ENCODE assay signal across 9 cellular contexts in the genomic region with DNA sequence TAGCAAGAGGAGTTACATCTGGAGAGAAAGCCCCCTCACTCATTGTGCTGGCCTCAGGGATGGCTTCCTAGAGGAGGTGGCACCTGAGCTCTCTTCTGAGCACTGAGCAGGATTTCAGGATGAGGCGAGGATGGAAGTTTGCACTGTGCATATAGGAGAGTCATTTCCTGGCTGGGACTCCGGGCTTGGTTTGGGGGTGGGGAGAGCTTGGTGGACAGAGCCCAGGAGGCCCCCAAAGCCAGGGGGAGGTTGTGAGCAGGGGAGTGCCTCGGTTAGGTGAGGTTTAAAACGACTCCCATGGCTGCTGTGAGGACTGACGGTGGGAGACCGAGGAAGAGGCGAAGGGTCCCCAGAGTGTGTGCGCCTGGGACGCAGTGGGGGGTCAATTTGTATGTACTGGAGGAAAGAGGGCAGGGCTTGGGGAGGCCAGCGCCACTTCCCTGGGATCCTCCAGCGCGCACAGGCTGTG. TPM values are rescaled to one million over a fixed set of nuclear protein-coding genes. Genes with fewer than 3 reads are reported as not detected.
DNase-seq lines count a peak whose midpoint lies in the region; ATAC-seq and TF ChIP-seq lines count a peak whose summit lies in the region.
"Had no signal": no experiment of that assay in that cellular context is flagged by ENCODE, and none has a peak within 500 bp of the region (broad histone marks: within the 10 kb centered on the region; RNA-seq: fewer than 3 reads in every experiment).

No MANE protein-coding gene starts in this region.

- no peaks in the 10 kb centered on the region for H3K9me3 ChIP-seq in BLaER1 treated with 17β-estradiol and CSF1 and Interleukin-3, amounts not matched to agents 10 nM and 100 nM (replicated peaks in 1 of 11)
- no peaks in the 10 kb centered on the region for H3K9me3 ChIP-seq in Loucy (ENCODE audit: insufficient read depth, low read depth, low read length)

- H3K27me3 Mint-ChIP-seq in neural crest cell (ENCODE audit: low read depth): peaks cover 25% of the 10 kb centered on the region

- peak overlapping the region in 2 of 11 experiments; percentile 49 to 57; a peak in 3 of 22 replicates for H3K27ac ChIP-seq in BLaER1 treated with 17β-estradiol and CSF1 and Interleukin-3, amounts not matched to agents 10 nM and 100 nM
- H3K27ac ChIP-seq in coronary artery: peak overlapping the region; percentile 58 to 75
- H3K27ac ChIP-seq in foreskin keratinocyte: no peak overlapping the region

- no peaks in the 10 kb centered on the region for H3K79me2 ChIP-seq in Loucy (ENCODE audit: insufficient read depth, low read length)

- DNase-seq in coronary artery (ENCODE audit: low spot score) (no peak), neural crest cell (ENCODE audit: low read depth, low spot score) (no peak), DMS153 (lab: John Stamatoyannopoulos, UW) (no peak), foreskin keratinocyte (no peak), KBM-7 (no peak)

- ATAC-seq in foreskin keratinocyte (no peak), HG02884 (IDR thresholded peaks at IDR 0.05; ENCODE audit: unreplicated experiment) (no peak)

- peak overlapping the region; percentile 91 to 100 (median 99) for H3K4me2 ChIP-seq in BLaER1 treated with 17β-estradiol and CSF1 and Interleukin-3, amounts not matched to agents 10 nM and 100 nM
- peak overlapping the region; percentile 81 for H3K4me2 ChIP-seq in Loucy (ENCODE audit: low read depth, low read length, poor library complexity, severe bottlenecking)

- in situ Hi-C loops in KBM-7 (cut with MboI; ENCODE audit: low pct_unique_long_range_greater_than_20kb, low sequenced_read_pairs): no loop called here

- H3K36me3 Mint-ChIP-seq in neural crest cell (ENCODE audit: low read depth): no peaks in the 10 kb centered on the region

- no peak overlapping the region for H3K27ac Mint-ChIP-seq in neural crest cell (ENCODE audit: unreplicated experiment)

- H3K27me3 ChIP-seq in BLaER1 treated with 17β-estradiol and CSF1 and Interleukin-3, amounts not matched to agents 10 nM and 100 nM: peaks cover 0 to 13% (median 9%) of the 10 kb centered on the region in 11 experiments; a peak in 7 of 22 replicates
- no peaks in the 10 kb centered on the region for H3K27me3 ChIP-seq in Loucy (ENCODE audit: insufficient read depth, low read length, poor library complexity, severe bottlenecking)
- peaks cover 3% of the 10 kb centered on the region for H3K27me3 ChIP-seq in foreskin keratinocyte

- peaks cover 0 to 4% (median 0%) of the 10 kb centered on the region in 11 experiments; a peak in 5 of 22 replicates for H3K36me3 ChIP-seq in BLaER1 treated with 17β-estradiol and CSF1 and Interleukin-3, amounts not matched to agents 10 nM and 100 nM
- H3K36me3 ChIP-seq in Loucy (ENCODE audit: insufficient read depth, low read length): no peaks in the 10 kb centered on the region

- peak overlapping the region in 8 of 11 experiments; percentile 58 to 80 (median 72); a peak in 16 of 22 replicates for H3K9ac ChIP-seq in BLaER1 treated with 17β-estradiol and CSF1 and Interleukin-3, amounts not matched to agents 10 nM and 100 nM
- H3K9ac ChIP-seq in Loucy (ENCODE audit: low read depth, low read length, poor library complexity, severe bottlenecking): no peak overlapping the region

- H3F3A ChIP-seq in Loucy (ENCODE audit: low read depth): no peaks in the 10 kb centered on the region

- H3K9me3 Mint-ChIP-seq in neural crest cell: no peaks in the 10 kb centered on the region

- no peak overlapping the region for H2AFZ ChIP-seq in Loucy (ENCODE audit: low read length)

- H3K4me3 Mint-ChIP-seq in neural crest cell: peak overlapping the region; percentile 87

- peak overlapping the region; percentile 62 to 76 (median 70); a peak in 19 of 20 replicates for H3K4me3 ChIP-seq in BLaER1 treated with 17β-estradiol and CSF1 and Interleukin-3, amounts not matched to agents 10 nM and 100 nM
- peak overlapping the region; percentile 74 for H3K4me3 ChIP-seq in Loucy (ENCODE audit: low read length, poor library complexity, severe bottlenecking)
- H3K4me3 ChIP-seq in coronary artery: peak overlapping the region; percentile 76

- peaks cover 0 to 27% (median 9%) of the 10 kb centered on the region in 11 experiments; a peak in 12 of 22 replicates for H4K20me1 ChIP-seq in BLaER1 treated with 17β-estradiol and CSF1 and Interleukin-3, amounts not matched to agents 10 nM and 100 nM
- H4K20me1 ChIP-seq in Loucy (ENCODE audit: insufficient read depth, low read length, poor library complexity, severe bottlenecking): no peaks in the 10 kb centered on the region

- H3K4me1 ChIP-seq in BLaER1 treated with 17β-estradiol and CSF1 and Interleukin-3, amounts not matched to agents 10 nM and 100 nM: peaks cover 78 to 93% (median 86%) of the 10 kb centered on the region in 10 experiments
- peaks cover 18% of the 10 kb centered on the region for H3K4me1 ChIP-seq in Loucy (ENCODE audit: insufficient read depth, low read length, poor library complexity, severe bottlenecking)
- peaks cover 17% of the 10 kb centered on the region for H3K4me1 ChIP-seq in foreskin keratinocyte

- TF ChIP-seq CTCF in Loucy (conservative IDR thresholded peaks at IDR 0.05; ENCODE audit: low read length) (no peak), coronary artery (IDR thresholded peaks at IDR 0.05) (no peak), neural crest cell (conservative IDR thresholded peaks at IDR 0.05) (no peak), foreskin keratinocyte (conservative IDR thresholded peaks at IDR 0.05) (no peak)

- no peaks in the 10 kb centered on the region for H3K9me2 ChIP-seq in Loucy (replicated peaks; ENCODE audit: low read depth, low read length)

- H3K4me1 Mint-ChIP-seq in neural crest cell: peaks cover 28% of the 10 kb centered on the region

RNA-seq across cellular contexts. Expression of a gene that starts 1.2 kb away (rescaled TPM):
- total RNA-seq in neural crest cell (4.0 and 4.5 TPM in 2 replicates), foreskin keratinocyte (2.3 and 2.4 TPM in 2 replicates)
- polyA plus RNA-seq in foreskin keratinocyte: 1.6 and 1.8 TPM in 2 replicates

RNA-seq across cellular contexts. Expression of a gene that starts 24.6 kb away (rescaled TPM):
- total RNA-seq in neural crest cell: not detected in 2 replicates
- total RNA-seq in foreskin keratinocyte: not detected in 2 replicates
- polyA plus RNA-seq in foreskin keratinocyte: not detected in 2 replicates
- total RNA-seq: NCI-H460 had no signal

RNA-seq across cellular contexts. Expression of a gene that starts 45.6 kb away (rescaled TPM):
- total RNA-seq in neural crest cell (61.5 and 65.6 TPM in 2 replicates), foreskin keratinocyte (23.6 and 25.3 TPM in 2 replicates)
- 11.2 and 12.8 TPM in 2 replicates for polyA plus RNA-seq in foreskin keratinocyte
